13 cellular contexts compared by ENCODE assay signal in genomic region chr2:54274781-54275242, GRCh38. TPM values are rescaled to one million over a fixed set of nuclear protein-coding genes. Genes with fewer than 3 reads are reported as not detected.
A peak's percentile ranks its signal among the peaks of the same experiment; 100 is the strongest.
DNase-seq lines count a peak whose midpoint lies in the region; ATAC-seq and TF ChIP-seq lines count a peak whose summit lies in the region.
"Had no signal": no experiment of that assay in that cellular context is flagged by ENCODE, and none has a peak within 500 bp of the region (broad histone marks: within the 10 kb centered on the region; RNA-seq: fewer than 3 reads in every experiment).

No MANE protein-coding gene starts in this region.

- intact Hi-C loops in uterus (cut with DNase I; ENCODE audit: low total_unique reads) = no loop called here

- no peaks in the 10 kb centered on the region for H3K36me3 ChIP-seq in uterus

- DNase-seq in A172 (ENCODE audit: low spot score) (peak; percentile 27), GM04504 (ENCODE audit: low read depth) (peak; percentile 53), SK-MEL-5 (ENCODE audit: low read depth, low spot score) (peak; percentile 63), fibroblast of the aortic adventitia (ENCODE audit: low read depth) (peak; percentile 91), uterus (no peak), retina (no peak)
- DNase-seq: activated gamma-delta T cell treated with Interleukin-2 at 50 U/mL for 16 hours, foreskin keratinocyte, NCI-H510A, testis had no signal

- ATAC-seq in HG03159 (IDR thresholded peaks at IDR 0.05; ENCODE audit: unreplicated experiment) (no peak), GM21367 (IDR thresholded peaks at IDR 0.05; ENCODE audit: unreplicated experiment) (no peak)
- ATAC-seq: foreskin keratinocyte had no signal

- TF ChIP-seq CTCF in fibroblast of the aortic adventitia (IDR thresholded peaks at IDR 0.05; ENCODE audit: insufficient read depth, low read length) = no peak
- no peak for TF ChIP-seq CTCF in uterus (IDR thresholded peaks at IDR 0.05)

- in situ Hi-C loops in SK-MEL-5 (cut with HindIII; ENCODE audit: low pct_unique_long_range_greater_than_20kb, low sequenced_read_pairs) = no loop called here

- no peaks in the 10 kb centered on the region for H3K27me3 ChIP-seq in uterus
- H3K27me3 ChIP-seq: foreskin keratinocyte, testis had no signal

- H3K4me3 ChIP-seq in fibroblast of the aortic adventitia (ENCODE audit: low read depth, low read length) (no peak overlapping the region), uterus (no peak overlapping the region)
- H3K4me3 ChIP-seq: testis had no signal

- no peaks in the 10 kb centered on the region for H3K4me1 ChIP-seq in uterus
- H3K4me1 ChIP-seq: foreskin keratinocyte, testis had no signal

- no peak for TF ChIP-seq POLR2A in uterus (IDR thresholded peaks at IDR 0.05)

- no peak overlapping the region for H3K27ac ChIP-seq in uterus
- H3K27ac ChIP-seq: foreskin keratinocyte, testis had no signal

- H3K9me3 ChIP-seq in uterus = no peaks in the 10 kb centered on the region
- H3K9me3 ChIP-seq: testis had no signal

RNA-seq across cellular contexts. Expression of gene TSPYL6, which starts 18.8 kb away (rescaled TPM):
- total RNA-seq in A172 (2014; rRNA removed; shearing (Covaris generic)) = not detected in 2 replicates
- total RNA-seq in SK-MEL-5 (2014; rRNA removed; shearing (Covaris generic)) = not detected in 2 replicates
- not detected in 2 replicates for polyA plus RNA-seq in SK-MEL-5 (2015; cell fraction: cytosol; rRNA removed)
- polyA plus RNA-seq in SK-MEL-5 (2015; cell fraction: nucleus; rRNA removed) = not detected in 2 replicates
- total RNA-seq in fibroblast of the aortic adventitia (ENCODE audit: low replicate concordance) (0.25 TPM in 1 of 2 replicates, not detected in the other), uterus (under 1 TPM in 1 of 4 donors, not detected in 3; 0.18 TPM)
- total RNA-seq: foreskin keratinocyte, mononuclear cell had no signal
- polyA plus RNA-seq: foreskin keratinocyte had no signal

Comparison
In these comparisons a context has a peak if more than half of its experiments do, and no peak if none do; other contexts are left out.
1. DNase-seq: peak in A172 (single experiment), GM04504 (single experiment), SK-MEL-5 (single experiment) and fibroblast of the aortic adventitia (single experiment); none in uterus (0 of 2) and retina (single experiment).